6 cellular contexts compared by ENCODE assay signal in genomic region chr3:49841126-49841525, GRCh38. TPM values are rescaled to one million over a fixed set of nuclear protein-coding genes. Genes with fewer than 3 reads are reported as not detected.
DNase-seq lines count a peak whose midpoint lies in the region; ATAC-seq and TF ChIP-seq lines count a peak whose summit lies in the region.

No MANE protein-coding gene starts in this region.

- H3K27me3 ChIP-seq in Peyer's patch, result no peaks in the 10 kb centered on the region

- ATAC-seq in HG03095 (IDR thresholded peaks at IDR 0.05; ENCODE audit: unreplicated experiment), result no peak
- no peak for ATAC-seq in Right ventricle myocardium superior (ENCODE audit: poor library complexity)

- peak in 4 of 6 experiments; percentile 8 to 20 (median 18) for TF ChIP-seq CTCF in Peyer's patch (IDR thresholded peaks at IDR 0.05)

- peaks cover 0 to 7% (median 0%) of the 10 kb centered on the region in 4 donors for H3K4me1 ChIP-seq in Peyer's patch

- no peak for TF ChIP-seq POLR2A in Peyer's patch (IDR thresholded peaks at IDR 0.05)

- H3K4me3 ChIP-seq in Peyer's patch, result no peak overlapping the region

- H3K27ac ChIP-seq in Peyer's patch, result no peak overlapping the region

- intact Hi-C loops in Right ventricle myocardium superior (cut with DNase I), result no loop called here

- DNase-seq in HCEC 1CT, result peak; percentile 8
- DNase-seq in Peyer's patch, result peak in 1 of 3 donors; percentile 55
- DNase-seq in kidney glomerular epithelial cell (lab: John Stamatoyannopoulos, UW), result peak; percentile 4
- DNase-seq in CD1c-positive myeloid dendritic cell (ENCODE audit: extremely low spot score), result no peak
- DNase-seq in Right ventricle myocardium superior, result no peak

- no peaks in the 10 kb centered on the region for H3K36me3 ChIP-seq in Peyer's patch

- H3K9me3 ChIP-seq in Peyer's patch, result no peaks in the 10 kb centered on the region

RNA-seq across cellular contexts. Expression of gene TRAIP, which starts 15.2 kb away (rescaled TPM):
- total RNA-seq in Peyer's patch (1 to 10 TPM; 2.1 to 8.3 (median 4.7) TPM), Right ventricle myocardium superior (1.7 TPM)

RNA-seq across cellular contexts. Expression of gene UBA7, which starts 27.4 kb away (rescaled TPM):
- total RNA-seq in Peyer's patch (100 to 1,000 TPM; 155 to 349 (median 263) TPM), Right ventricle myocardium superior (19.7 TPM)

RNA-seq across cellular contexts. Expression of gene CAMKV, which starts 28.6 kb away (rescaled TPM):
- total RNA-seq in Peyer's patch, result 1 to 10 TPM in 2 of 4 donors, not detected in 2; 1.2 to 2.1 TPM
- not detected for total RNA-seq in Right ventricle myocardium superior

RNA-seq across cellular contexts. Expression of gene INKA1, which starts 38.1 kb away (rescaled TPM):
- total RNA-seq in Peyer's patch, result 10 to 100 TPM in 1 of 4 donors, 1 to 10 TPM in 1, not detected in 2; 1.9 to 22.3 TPM
- 2.9 TPM for total RNA-seq in Right ventricle myocardium superior

RNA-seq across cellular contexts. Expression of gene CDHR4, which starts 41.5 kb away (rescaled TPM):
- 1 to 10 TPM in 1 of 4 donors, not detected in 3; 1.0 TPM for total RNA-seq in Peyer's patch
- not detected for total RNA-seq in Right ventricle myocardium superior

Comparison
In these comparisons a context has a peak if more than half of its experiments do, and no peak if none do; other contexts are left out.
1. DNase-seq: peak in HCEC 1CT (single experiment) and kidney glomerular epithelial cell (single experiment); none in CD1c-positive myeloid dendritic cell (single experiment) and Right ventricle myocardium superior (single experiment).